18 cellular contexts compared by ENCODE assay signal in genomic region chr16:10808850-10809249, GRCh38. TPM values are rescaled to one million over a fixed set of nuclear protein-coding genes. Genes with fewer than 3 reads are reported as not detected.
DNase-seq lines count a peak whose midpoint lies in the region; ATAC-seq, FAIRE-seq and TF ChIP-seq lines count a peak whose summit lies in the region.
"Had no signal": no experiment of that assay in that cellular context is flagged by ENCODE, and none has a peak within 500 bp of the region (broad histone marks: within the 10 kb centered on the region; RNA-seq: fewer than 3 reads in every experiment).

No MANE protein-coding gene starts in this region.

- TF ChIP-seq POLR2A in HepG2 (IDR thresholded peaks at IDR 0.05; ENCODE audit: insufficient read depth in 1 of 2, low read depth in 2 of 2, low read length in 2 of 2) (no peak), right lobe of liver (IDR thresholded peaks at IDR 0.05) (no peak)

- in situ Hi-C loops in HepG2 (cut with HindIII; ENCODE audit: extremely low pct_ligation_motif_present, low pct_unique_long_range_greater_than_20kb) = no loop called here

- intact Hi-C loops in HepG2 (cut with micrococcal nuclease; ENCODE audit: unreplicated experiment) (no loop called here), right lobe of liver (cut with DNase I) (no loop called here), OCI-LY7 (cut with micrococcal nuclease; ENCODE audit: unreplicated experiment) (no loop called here)

- FAIRE-seq in HepG2 (lab: Jason Lieb, UNC) = no peak
- FAIRE-seq: H1 had no signal

- H3K36me3 ChIP-seq in HepG2 (replicated peaks in 1 of 2; ENCODE audit: control insufficient read depth in 1 of 2, insufficient read depth in 2 of 2, low read length in 2 of 2) = no peaks in the 10 kb centered on the region
- H3K36me3 ChIP-seq in right lobe of liver = no peaks in the 10 kb centered on the region
- no peaks in the 10 kb centered on the region for H3K36me3 ChIP-seq in OCI-LY7 (ENCODE audit: insufficient read depth, low read length)
- H3K36me3 ChIP-seq: HAP-1 had no signal

- H3K9me3 ChIP-seq in HepG2 (ENCODE audit: low read length) (no peaks in the 10 kb centered on the region), right lobe of liver (no peaks in the 10 kb centered on the region), OCI-LY7 (ENCODE audit: low read length) (no peaks in the 10 kb centered on the region)
- H3K9me3 ChIP-seq: HAP-1 had no signal

- no peak for ATAC-seq in HepG2
- no peak for ATAC-seq in right lobe of liver
- ATAC-seq in stimulated activated effector memory CD8-positive, alpha-beta T cell treated with anti-CD3 and anti-CD28 coated beads, Interleukin-12 subunit alpha, Interleukin-12 subunit beta, amount 100 ng/mL, for 72 hours = no peak

- H3K9me3 Mint-ChIP-seq in stimulated activated effector memory CD8-positive, alpha-beta T cell treated with anti-CD3 and anti-CD28 coated beads, Interleukin-12 subunit alpha, Interleukin-12 subunit beta, amount 100 ng/mL, for 72 hours = no peaks in the 10 kb centered on the region
- H3K9me3 Mint-ChIP-seq: CD4-positive, alpha-beta T cell had no signal

- CTCF ChIA-PET in HepG2 (lab: Yijun Ruan, JAX; ENCODE audit: low intra/inter-chr PET ratio, low total read pairs) = no interaction called here
- CTCF ChIA-PET in OCI-LY7 (lab: Charles Lee; ENCODE audit: unreplicated experiment) = no interaction called here

- no peaks in the 10 kb centered on the region for H3K79me2 ChIP-seq in HepG2 (ENCODE audit: insufficient read depth, low read length)
- no peaks in the 10 kb centered on the region for H3K79me2 ChIP-seq in OCI-LY7 (ENCODE audit: insufficient read depth, low read depth, low read length)

- H3K4me2 ChIP-seq in HepG2 (ENCODE audit: low read depth, low read length) (no peak overlapping the region), OCI-LY7 (ENCODE audit: low read length) (peak overlapping the region; percentile 8; the same call in 1 of the 2 replicates)

- no peak overlapping the region for H3K9ac ChIP-seq in HepG2 (ENCODE audit: insufficient read depth, low read depth, low read length)

- H2AFZ ChIP-seq in HepG2 (ENCODE audit: low read length) (no peak overlapping the region), OCI-LY7 (ENCODE audit: low read length) (peak overlapping the region; percentile 34; the same call in 1 of the 2 replicates)

- peaks cover 3 to 9% of the 10 kb centered on the region in 2 experiments; a peak in 2 of 5 replicates for H3K27me3 ChIP-seq in HepG2 (ENCODE audit: control insufficient read depth in 1 of 2, insufficient read depth in 2 of 2, low read length in 2 of 2)
- no peaks in the 10 kb centered on the region for H3K27me3 ChIP-seq in right lobe of liver

- H3K27ac Mint-ChIP-seq in stimulated activated effector memory CD8-positive, alpha-beta T cell treated with anti-CD3 and anti-CD28 coated beads, Interleukin-12 subunit alpha, Interleukin-12 subunit beta, amount 100 ng/mL, for 72 hours = peak overlapping the region; percentile 54
- H3K27ac Mint-ChIP-seq: CD4-positive, alpha-beta T cell had no signal

- H3K4me3 Mint-ChIP-seq in stimulated activated effector memory CD8-positive, alpha-beta T cell treated with anti-CD3 and anti-CD28 coated beads, Interleukin-12 subunit alpha, Interleukin-12 subunit beta, amount 100 ng/mL, for 72 hours = no peak overlapping the region
- H3K4me3 Mint-ChIP-seq: CD4-positive, alpha-beta T cell had no signal

- H4K20me1 ChIP-seq in HepG2 (ENCODE audit: insufficient read depth, low read length) = no peaks in the 10 kb centered on the region
- no peaks in the 10 kb centered on the region for H4K20me1 ChIP-seq in OCI-LY7 (ENCODE audit: insufficient read depth, low read length)

- POLR2A ChIA-PET in HepG2 (lab: Yijun Ruan, JAX) = no interaction called here
- POLR2A ChIA-PET in OCI-LY7 (lab: Charles Lee) = interaction anchor here (0.6 kb wide), 1 partner anchor 12 kb away, joined by 7 read pairs; no protein-coding TSS in a partner anchor

- BruUV-seq in HepG2 (replicated peaks; lab: Mats Ljungman, UMichigan) (no TSS peak), OCI-LY7 (replicated peaks; lab: Mats Ljungman, UMichigan) (no TSS peak)

- H3K4me1 Mint-ChIP-seq in stimulated activated effector memory CD8-positive, alpha-beta T cell treated with anti-CD3 and anti-CD28 coated beads, Interleukin-12 subunit alpha, Interleukin-12 subunit beta, amount 100 ng/mL, for 72 hours = peaks cover 41% of the 10 kb centered on the region

- TF ChIP-seq CTCF in HepG2 (CRISPR knock-in tag; IDR thresholded peaks at IDR 0.05) (no peak), right lobe of liver (IDR thresholded peaks at IDR 0.05) (no peak), OCI-LY7 (conservative IDR thresholded peaks at IDR 0.05; ENCODE audit: low read length) (peak; percentile 24; the same call in 1 of the 2 replicates)

- no peak for TF ChIP-seq RAD21 in HepG2 (CRISPR knock-in tag; IDR thresholded peaks at IDR 0.05)

- peaks cover 5% of the 10 kb centered on the region for H3K36me3 Mint-ChIP-seq in stimulated activated effector memory CD8-positive, alpha-beta T cell treated with anti-CD3 and anti-CD28 coated beads, Interleukin-12 subunit alpha, Interleukin-12 subunit beta, amount 100 ng/mL, for 72 hours

- H3K4me1 ChIP-seq in HepG2 (ENCODE audit: insufficient read depth, low read length) (no peaks in the 10 kb centered on the region), right lobe of liver (no peaks in the 10 kb centered on the region), OCI-LY7 (ENCODE audit: insufficient read depth, low read length, poor library complexity, severe bottlenecking) (peaks cover 49% of the 10 kb centered on the region)
- H3K4me1 ChIP-seq: HAP-1 had no signal

- TF ChIP-seq EP300 in HepG2 (IDR thresholded peaks at IDR 0.05; ENCODE audit: low read depth in 2 of 2, low read length in 2 of 2) (no peak), HepG2 (CRISPR knock-in tag; IDR thresholded peaks at IDR 0.05; ENCODE audit: borderline replicate concordance) (no peak)

- no peaks in the 10 kb centered on the region for H3K9me2 ChIP-seq in OCI-LY7 (ENCODE audit: insufficient read depth, low read length)

- H3K27ac ChIP-seq in HepG2 (ENCODE audit: extremely low read length, insufficient read depth, low read length) (no peak overlapping the region), right lobe of liver (no peak overlapping the region), OCI-LY7 (ENCODE audit: low read depth, low read length, poor library complexity, severe bottlenecking) (no peak overlapping the region)
- H3K27ac ChIP-seq: 22Rv1 had no signal

- no peak overlapping the region for H3K4me3 ChIP-seq in HepG2 (replicated peaks in 1 of 3; ENCODE audit: insufficient read depth in 1 of 3, low read depth in 2 of 3, low read length in 3 of 3)
- no peak overlapping the region for H3K4me3 ChIP-seq in right lobe of liver
- no peak overlapping the region for H3K4me3 ChIP-seq in OCI-LY7 (ENCODE audit: low read depth, low read length, poor library complexity, severe bottlenecking)
- H3K4me3 ChIP-seq: HAP-1 had no signal

- DNase-seq in HepG2 (ENCODE audit: low spot score) (no peak), right lobe of liver (no peak), OCI-LY7 (ENCODE audit: low spot score) (peak; percentile 59), amygdala (lab: John Stamatoyannopoulos, UW) (no peak)
- DNase-seq in stimulated activated effector memory CD8-positive, alpha-beta T cell treated with anti-CD3 and anti-CD28 coated beads, Interleukin-12 subunit alpha, Interleukin-12 subunit beta, amount 100 ng/mL, for 72 hours (ENCODE audit: low spot score in 2 of 2) = no peak
- DNase-seq in activated CD4-positive, alpha-beta T cell treated with anti-CD3 and anti-CD28 coated beads for 48 hours = no peak
- DNase-seq in stimulated activated CD4-positive, alpha-beta T cell treated with anti-CD3 and anti-CD28 coated beads, Interleukin-4, amount 100 ng/mL, for 4 hours = no peak
- DNase-seq: C1 segment of cervical spinal cord; Calu3; CD4-positive, alpha-beta T cell; DMS 273 treated with DMSO at 0.1 percent for 48 hours; IMR-90; KG1 had no signal

- 61% methylated on average over 3 of the region's 3 CpGs for WGBS in HepG2 (ENCODE audit: low lambda C conversion rate)
- WGBS in right lobe of liver (ENCODE audit: insufficient coverage, low coverage, low lambda C conversion rate, missing lambda C conversion rate) = 60% methylated on average over 1 of the region's 3 CpGs

TF ChIP-seq in HepG2, 621 proteins besides CTCF, POLR2A, EP300 and RAD21 (continues in another document):
- no peak for TF ChIP-seq DMAP1 (CRISPR knock-in tag; IDR thresholded peaks at IDR 0.05)

RNA-seq across cellular contexts. Expression of gene TVP23A, which starts 9.7 kb away (rescaled TPM):
- total RNA-seq in HepG2 (2016; rRNA removed; fragmentation: Illumina TruSeq; extraction: Trizol) (not detected in 2 replicates), right lobe of liver (under 1 TPM in 5 of 6 experiments, not detected in 1; 0.06 to 0.22 (median 0.13) TPM), OCI-LY7 (2022) (not detected in 2 replicates)
- total RNA-seq in HepG2 (2016; cell fraction: cytosol; rRNA removed; fragmentation: Illumina TruSeq; extraction: Trizol; ENCODE audit: low read depth) = not detected in 2 replicates
- total RNA-seq in HepG2 (2016; cell fraction: insoluble cytoplasmic fraction; rRNA removed; fragmentation: Illumina TruSeq; extraction: Trizol) = 0.17 TPM in 1 of 2 replicates, not detected in the other
- total RNA-seq in HepG2 (2016; cell fraction: membrane; rRNA removed; fragmentation: Illumina TruSeq; extraction: Trizol) = not detected in 2 replicates
- total RNA-seq in HepG2 (2016; cell fraction: nucleus; rRNA removed; fragmentation: Illumina TruSeq; extraction: Trizol) = not detected in 2 replicates
- polyA plus RNA-seq in HepG2 (2011; rRNA removed) = 0.01 TPM in 1 of 2 replicates, not detected in the other
- polyA plus RNA-seq in HepG2 (2011; cell fraction: cytosol; rRNA removed) = not detected in 2 replicates
- polyA plus RNA-seq in HepG2 (2011; cell fraction: nucleus; rRNA removed) = not detected in 2 replicates
- polyA plus RNA-seq in HepG2 (2012) = 0.64 TPM in 2 replicates
- not detected in 2 replicates for polyA plus RNA-seq in HepG2 (2016; cell fraction: cytosol; fragmentation: Illumina TruSeq; extraction: Trizol; ENCODE audit: low read depth)
- not detected in 2 replicates for polyA plus RNA-seq in HepG2 (2016; cell fraction: insoluble cytoplasmic fraction; fragmentation: Illumina TruSeq; extraction: Trizol; ENCODE audit: low read depth)
- not detected in 2 replicates for polyA plus RNA-seq in HepG2 (2016; cell fraction: membrane; fragmentation: Illumina TruSeq; extraction: Trizol; ENCODE audit: low read depth)
- not detected in 2 replicates for polyA plus RNA-seq in HepG2 (2016; cell fraction: nucleus; fragmentation: Illumina TruSeq; extraction: Trizol; ENCODE audit: insufficient read depth, low read depth)
- not detected in 2 replicates for polyA minus RNA-seq in HepG2 (2011; rRNA and poly(A)+ RNA removed; ENCODE audit: low replicate concordance)
- polyA minus RNA-seq in HepG2 (2011; cell fraction: cytosol; rRNA and poly(A)+ RNA removed) = not detected in 2 replicates
- polyA minus RNA-seq in HepG2 (2011; cell fraction: nucleus; rRNA and poly(A)+ RNA removed) = not detected in 2 replicates
- total RNA-seq in OCI-LY7 (2014; rRNA removed; shearing (Covaris generic)) = 0.23 and 0.57 TPM in 2 replicates
- total RNA-seq: A673; CD4-positive, alpha-beta T cell; G401; IMR-90 had no signal
- polyA plus RNA-seq: IMR-90 had no signal
